ENCODE assay signal across 31 cellular contexts in the genomic region with DNA sequence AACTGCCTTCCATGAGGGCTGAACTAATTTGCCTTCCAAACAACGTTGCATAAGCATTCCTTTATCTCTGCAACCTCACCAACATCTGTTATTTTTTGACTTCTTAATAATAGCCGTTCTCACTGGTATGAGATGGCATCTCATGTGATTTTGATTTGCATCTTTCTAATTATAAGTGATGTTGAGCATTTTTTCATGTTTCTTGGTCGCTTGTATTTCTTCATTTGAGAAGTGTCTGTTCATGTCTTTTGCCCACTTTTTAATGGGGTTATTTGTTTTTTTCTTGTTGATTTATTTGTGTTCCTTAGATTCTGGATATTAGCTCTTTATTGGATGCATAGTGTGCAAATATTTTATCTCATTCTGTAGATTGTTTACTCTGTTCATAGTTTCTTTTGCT.
"Had no signal": no experiment of that assay in that cellular context is flagged by ENCODE, and none has a peak within 500 bp of the region (broad histone marks: within the 10 kb centered on the region; RNA-seq: fewer than 3 reads in every experiment).

No MANE protein-coding gene starts in this region.

- FAIRE-seq: pancreas had no signal

- H3K27me3 Mint-ChIP-seq: stimulated activated memory B cell treated with anti-CD40 and anti-IgM and Interleukin-4, amounts not matched to agents 10 μg/mL and 1 μg/mL and 100 μg/mL, for 72 hours; stimulated activated naive CD8-positive, alpha-beta T cell treated with anti-CD3 and anti-CD28 coated beads, Interleukin-15, amount 100 ng/mL, for 72 hours had no signal

- H3K27ac ChIP-seq: neutrophil, pancreas, psoas muscle, right lobe of liver, sigmoid colon, skin epidermis, spleen, suprapubic skin, testis, tibial artery, transverse colon, upper lobe of right lung, vagina had no signal

- H3K4me3 Mint-ChIP-seq: naive thymus-derived CD8-positive, alpha-beta T cell; natural killer cell treated with Interleukin-12 subunit alpha and Interleukin-12 subunit beta and Interleukin-15 and Interleukin-18, amount 100 ng/mL, for 72 hours; nephron progenitor cell; neural crest cell; stimulated activated memory B cell treated with anti-CD40 and anti-IgM and Interleukin-4, amounts not matched to agents 10 μg/mL and 1 μg/mL and 100 μg/mL, for 72 hours; stimulated activated naive CD8-positive, alpha-beta T cell treated with anti-CD3 and anti-CD28 coated beads, Interleukin-15, amount 100 ng/mL, for 72 hours; type B pancreatic cell had no signal

- H3K4me3 ChIP-seq: pancreas, psoas muscle, right lobe of liver, sigmoid colon, skin epidermis, smooth muscle cell, spleen, suprapubic skin, testis, tibial artery, transverse colon, upper lobe of right lung, vagina had no signal

- H3K9me3 ChIP-seq: neutrophil, pancreas, right lobe of liver, sigmoid colon, suprapubic skin, testis, tibial artery, upper lobe of right lung, vagina had no signal

- H3K27me3 ChIP-seq: neutrophil, pancreas, right lobe of liver, sigmoid colon, spleen, suprapubic skin, testis, tibial artery, transverse colon, upper lobe of right lung, vagina had no signal

- DNase-seq: naive thymus-derived CD8-positive, alpha-beta T cell; nephron progenitor cell; nucleus accumbens; pancreas; psoas muscle; right cardiac atrium; right lobe of liver; sigmoid colon; spleen; stimulated activated CD4-positive, alpha-beta T cell treated with anti-CD3 and anti-CD28 coated beads, Interleukin-12 subunit alpha, Interleukin-12 subunit beta, amount 100 ng/mL, for 4 hours; stimulated activated CD4-positive, alpha-beta T cell treated with anti-CD3 and anti-CD28 coated beads, Interleukin-1b, Interleukin-23, amount 100 ng/mL, for 48 hours; stimulated activated CD4-positive, alpha-beta T cell treated with anti-CD3 and anti-CD28 coated beads, Interleukin-4, amount 100 ng/mL, for 1 hour; stimulated activated CD4-positive, alpha-beta T cell treated with anti-CD3 and anti-CD28 coated beads, Interleukin-4, amount 100 ng/mL, for 4 hours; stimulated activated CD8-positive, alpha-beta memory T cell treated with anti-CD3 and anti-CD28 coated beads, Interleukin-4, amount 100 ng/mL, for 48 hours; stimulated activated naive CD4-positive, alpha-beta T cell; stimulated activated naive CD8-positive, alpha-beta T cell treated with anti-CD3 and anti-CD28 coated beads, Interleukin-15, amount 100 ng/mL, for 72 hours; stimulated activated naive CD8-positive, alpha-beta T cell treated with anti-CD3 and anti-CD28 coated beads, Interleukin-15, Interleukin-2, amounts not matched to agents 100 U/mL and 50 U/mL, for 24 hours; substantia nigra; testis; tibial artery; transverse colon; upper lobe of right lung had no signal

- H3K4me1 ChIP-seq: pancreas, right lobe of liver, sigmoid colon, testis, tibial artery, transverse colon, vagina had no signal

- H3K4me2 ChIP-seq: smooth muscle cell had no signal

- H3K36me3 Mint-ChIP-seq: type B pancreatic cell had no signal

- H3K36me3 ChIP-seq: neutrophil, pancreas, right lobe of liver, sigmoid colon, spleen, suprapubic skin, tibial artery, transverse colon, upper lobe of right lung, vagina had no signal

- H3K27ac Mint-ChIP-seq: naive thymus-derived CD8-positive, alpha-beta T cell; natural killer cell treated with Interleukin-12 subunit alpha and Interleukin-12 subunit beta and Interleukin-15 and Interleukin-18, amount 100 ng/mL, for 72 hours; nephron progenitor cell; stimulated activated memory B cell treated with anti-CD40 and anti-IgM and Interleukin-4, amounts not matched to agents 10 μg/mL and 1 μg/mL and 100 μg/mL, for 72 hours; stimulated activated naive CD8-positive, alpha-beta T cell treated with anti-CD3 and anti-CD28 coated beads, Interleukin-15, amount 100 ng/mL, for 72 hours; type B pancreatic cell had no signal
